In genomic region chr12:66156654-66157053, GRCh38 we compare ENCODE assay signal across 25 cellular contexts. TPM values are rescaled to one million over a fixed set of nuclear protein-coding genes. Genes with fewer than 3 reads are reported as not detected.
DNase-seq lines count a peak whose midpoint lies in the region; ATAC-seq, FAIRE-seq and TF ChIP-seq lines count a peak whose summit lies in the region.
"Had no signal": no experiment of that assay in that cellular context is flagged by ENCODE, and none has a peak within 500 bp of the region (broad histone marks: within the 10 kb centered on the region; RNA-seq: fewer than 3 reads in every experiment).

No MANE protein-coding gene starts in this region.

- CTCF ChIA-PET in CD8-positive, alpha-beta T cell (lab: Charles Lee), result no interaction called here
- CTCF ChIA-PET in K562 (lab: Yijun Ruan, JAX; ENCODE audit: low intra/inter-chr PET ratio), result no interaction called here
- CTCF ChIA-PET in HEK293T (lab: Yijun Ruan, JAX), result no interaction called here

- TF ChIP-seq POLR2A in K562 (conservative IDR thresholded peaks at IDR 0.05), result no peak

- no peak for TF ChIP-seq RAD21 in K562 (CRISPR knock-in tag; conservative IDR thresholded peaks at IDR 0.05 in 1 of 2, IDR thresholded peaks at IDR 0.05 in 1 of 2)

- FAIRE-seq in K562 (lab: Jason Lieb, UNC), result no peak

- no peaks in the 10 kb centered on the region for H3K27me3 Mint-ChIP-seq in CD8-positive, alpha-beta T cell (ENCODE audit: low read depth)
- no peaks in the 10 kb centered on the region for H3K27me3 Mint-ChIP-seq in neural progenitor cell (ENCODE audit: insufficient read depth, low read depth)

- H3K9ac ChIP-seq in K562 (ENCODE audit: insufficient read depth in 1 of 2, low read depth in 2 of 2, low read length in 2 of 2) (no peak overlapping the region), neural progenitor cell (no peak overlapping the region)
- H3K9ac ChIP-seq: BLaER1 had no signal

- no peak overlapping the region for H3K27ac ChIP-seq in CD8-positive, alpha-beta T cell (ENCODE audit: low read depth, low read length)
- H3K27ac ChIP-seq in K562 (ENCODE audit: extremely low read depth, low read depth, low read length), result no peak overlapping the region
- no peak overlapping the region for H3K27ac ChIP-seq in neural progenitor cell
- H3K27ac ChIP-seq: BLaER1, body of pancreas, esophagus muscularis mucosa, SK-N-MC had no signal

- TF ChIP-seq CTCF in CD8-positive, alpha-beta T cell (IDR thresholded peaks at IDR 0.05), result no peak
- TF ChIP-seq CTCF in K562 (IDR thresholded peaks at IDR 0.05 in 2 of 3, conservative IDR thresholded peaks at IDR 0.05 in 1 of 3; ENCODE audit: insufficient read depth in 2 of 3, low read depth in 1 of 3, low read length in 3 of 3) (no peak), fibroblast of the aortic adventitia (IDR thresholded peaks at IDR 0.05; ENCODE audit: insufficient read depth, low read length) (no peak), neural progenitor cell (IDR thresholded peaks at IDR 0.05) (no peak)

- peaks cover 47% of the 10 kb centered on the region for H3K36me3 Mint-ChIP-seq in CD8-positive, alpha-beta T cell
- H3K36me3 Mint-ChIP-seq in neural progenitor cell, result peaks cover 8% of the 10 kb centered on the region

- POLR2A ChIA-PET in CD8-positive, alpha-beta T cell (lab: Charles Lee), result interaction anchor here (1.4 kb wide), 1 partner anchor 10 kb away, joined by 3 read pairs; no protein-coding TSS in a partner anchor
- POLR2A ChIA-PET in K562 (lab: Yijun Ruan, JAX) (interaction anchor here (0.5 kb wide), 1 partner anchor 1328 kb away, joined by 3 read pairs; no protein-coding TSS in a partner anchor), HEK293T (lab: Yijun Ruan, JAX) (no interaction called here)

- DNase-seq in CD8-positive, alpha-beta T cell, result no peak
- peak; percentile 55 for DNase-seq in HT-29 (ENCODE audit: low spot score)
- no peak for DNase-seq in K562 (ENCODE audit: extremely low read depth in 1 of 4, low spot score in 3 of 4)
- peak; percentile 39 for DNase-seq in fibroblast of the aortic adventitia (ENCODE audit: low read depth)
- no peak for DNase-seq in T-helper 1 cell
- no peak for DNase-seq in GM19238 (ENCODE audit: insufficient read length, low spot score)
- DNase-seq in neural progenitor cell (ENCODE audit: low spot score), result no peak
- no peak for DNase-seq in HEK293T (ENCODE audit: extremely low spot score)
- DNase-seq: activated CD4-positive, alpha-beta T cell treated with anti-CD3 and anti-CD28 coated beads, Interleukin-2, amount 50 U/mL, for 48 hours; activated CD8-positive, alpha-beta memory T cell treated with anti-CD3 and anti-CD28 coated beads, Interleukin-2, amount 50 U/mL, for 4 hours; activated effector memory CD4-positive, alpha-beta T cell treated with Interleukin-2 at 50 U/mL for 16 hours; body of pancreas; COR-L47; effector memory CD4-positive, alpha-beta T cell; NCI-H1092; NCI-H187 treated with DMSO at 0.1 percent for 48 hours; NCI-H69; substantia nigra had no signal

- no peaks in the 10 kb centered on the region for H3K9me3 ChIP-seq in CD8-positive, alpha-beta T cell (ENCODE audit: low read length)
- H3K9me3 ChIP-seq in K562 (replicated peaks; ENCODE audit: control insufficient read depth, insufficient read depth, low read depth, low read length) (no peaks in the 10 kb centered on the region), neural progenitor cell (ENCODE audit: low read depth) (no peaks in the 10 kb centered on the region)
- H3K9me3 ChIP-seq: body of pancreas, esophagus muscularis mucosa, HAP-1, neutrophil had no signal

- no peaks in the 10 kb centered on the region for H3F3A ChIP-seq in neural progenitor cell (ENCODE audit: low read depth)

- H3K27ac Mint-ChIP-seq in CD8-positive, alpha-beta T cell, result peak overlapping the region; percentile 60
- no peak overlapping the region for H3K27ac Mint-ChIP-seq in neural progenitor cell
- H3K27ac Mint-ChIP-seq: T-helper 2 cell treated with Interferon-gamma antibody and Interleukin-4, amounts not matched to agents 5 μg/mL and 100 μg/mL, for 36 hours; WTC11 had no signal

- H2AFZ ChIP-seq in K562 (ENCODE audit: low read depth, low read length), result no peak overlapping the region
- H2AFZ ChIP-seq in neural progenitor cell (replicated peaks), result no peak overlapping the region

- no peak overlapping the region for H3K4me3 Mint-ChIP-seq in CD8-positive, alpha-beta T cell
- H3K4me3 Mint-ChIP-seq in neural progenitor cell, result no peak overlapping the region
- H3K4me3 Mint-ChIP-seq: T-helper 2 cell treated with Interferon-gamma antibody and Interleukin-4, amounts not matched to agents 5 μg/mL and 100 μg/mL, for 36 hours; WTC11 had no signal

- no peak overlapping the region for H3K4me2 ChIP-seq in K562 (ENCODE audit: insufficient read depth, low read length)
- no peak overlapping the region for H3K4me2 ChIP-seq in neural progenitor cell
- H3K4me2 ChIP-seq: BLaER1 had no signal

- no peak for TF ChIP-seq EP300 in K562 (IDR thresholded peaks at IDR 0.05; ENCODE audit: low read length)

- 79% methylated on average over 2 of the region's 2 CpGs for WGBS in K562 (ENCODE audit: insufficient coverage, low coverage, missing lambda C conversion rate)

- H3K4me3 ChIP-seq in CD8-positive, alpha-beta T cell (ENCODE audit: low read depth, low read length), result no peak overlapping the region
- H3K4me3 ChIP-seq in K562 (no peak overlapping the region), fibroblast of the aortic adventitia (ENCODE audit: low read depth, low read length) (no peak overlapping the region), neural progenitor cell (no peak overlapping the region)
- H3K4me3 ChIP-seq: BLaER1, body of pancreas, esophagus muscularis mucosa, HAP-1, SK-N-MC had no signal

- in situ Hi-C loops in K562 (cut with MboI), result no loop called here

- intact Hi-C loops in CD8-positive, alpha-beta T cell (cut with DNase I, micrococcal nuclease), result no loop called here
- intact Hi-C loops in K562 (cut with micrococcal nuclease), result no loop called here

- ATAC-seq in CD8-positive, alpha-beta T cell, result no peak
- no peak for ATAC-seq in K562
- ATAC-seq: body of pancreas, WTC11 had no signal

- H3K36me3 ChIP-seq in CD8-positive, alpha-beta T cell (ENCODE audit: insufficient read depth, low read length), result peaks cover 13% of the 10 kb centered on the region
- H3K36me3 ChIP-seq in K562 (ENCODE audit: control insufficient read depth, insufficient read depth, low read length), result peaks cover 7% of the 10 kb centered on the region; the same call in 1 of the 3 replicates
- H3K36me3 ChIP-seq in neural progenitor cell, result no peaks in the 10 kb centered on the region
- H3K36me3 ChIP-seq: HAP-1 had no signal

- no peaks in the 10 kb centered on the region for H3K9me1 ChIP-seq in K562 (ENCODE audit: control insufficient read depth, insufficient read depth, low read length)

- H3K4me1 Mint-ChIP-seq in CD8-positive, alpha-beta T cell (ENCODE audit: low read depth), result peaks cover 42% of the 10 kb centered on the region
- no peaks in the 10 kb centered on the region for H3K4me1 Mint-ChIP-seq in neural progenitor cell
- H3K4me1 Mint-ChIP-seq: WTC11 had no signal

- H4K20me1 ChIP-seq in K562 (replicated peaks; ENCODE audit: control insufficient read depth, insufficient read depth, low read length), result no peaks in the 10 kb centered on the region
- H4K20me1 ChIP-seq in neural progenitor cell (ENCODE audit: low read depth), result no peaks in the 10 kb centered on the region

- H3K9me3 Mint-ChIP-seq in CD8-positive, alpha-beta T cell, result no peaks in the 10 kb centered on the region
- H3K9me3 Mint-ChIP-seq in neural progenitor cell, result no peaks in the 10 kb centered on the region
- H3K9me3 Mint-ChIP-seq: T-helper 2 cell treated with Interferon-gamma antibody and Interleukin-4, amounts not matched to agents 5 μg/mL and 100 μg/mL, for 36 hours had no signal

- H3K27me3 ChIP-seq in CD8-positive, alpha-beta T cell (ENCODE audit: insufficient read depth, low read length), result no peaks in the 10 kb centered on the region
- H3K27me3 ChIP-seq in K562 (ENCODE audit: control insufficient read depth in 2 of 2, insufficient read depth in 2 of 2, low read length in 2 of 2) (no peaks in the 10 kb centered on the region), neural progenitor cell (no peaks in the 10 kb centered on the region)
- H3K27me3 ChIP-seq: BLaER1, body of pancreas, esophagus muscularis mucosa, neutrophil had no signal

- BruUV-seq in K562 (replicated peaks; lab: Mats Ljungman, UMichigan), result no TSS peak

- no peaks in the 10 kb centered on the region for H3K4me1 ChIP-seq in CD8-positive, alpha-beta T cell (ENCODE audit: insufficient read depth, low read length)
- H3K4me1 ChIP-seq in K562 (replicated peaks in 1 of 2; ENCODE audit: control insufficient read depth in 2 of 2, insufficient read depth in 2 of 2, low read length in 2 of 2) (no peaks in the 10 kb centered on the region), neural progenitor cell (no peaks in the 10 kb centered on the region)
- H3K4me1 ChIP-seq: BLaER1, body of pancreas, HAP-1 had no signal

- peaks cover 5% of the 10 kb centered on the region for H3K79me2 ChIP-seq in K562 (ENCODE audit: control insufficient read depth, insufficient read depth, low read length)
- H3K79me2 ChIP-seq in neural progenitor cell (ENCODE audit: low read depth), result peaks cover 8% of the 10 kb centered on the region

RNA-seq across cellular contexts. Expression of gene TMBIM4, which starts 13.1 kb away (rescaled TPM):
- 10 to 100 TPM; 22.4 to 22.7 TPM for total RNA-seq in CD8-positive, alpha-beta T cell
- total RNA-seq in HT-29 (2014; rRNA removed; shearing (Covaris generic)), result 27.7 and 30.7 TPM in 2 replicates
- total RNA-seq in K562 (2011; cell fraction: chromatin; rRNA removed; ENCODE audit: low replicate concordance), result 23.3 and 47.4 TPM in 2 replicates
- 18.2 and 23.0 TPM in 2 replicates for total RNA-seq in K562 (2011; cell fraction: nucleolus; rRNA removed)
- 38.8 and 43.1 TPM in 2 replicates for total RNA-seq in K562 (2011; cell fraction: nucleoplasm; rRNA removed)
- total RNA-seq in K562 (2014; rRNA removed) (18.6 and 19.5 TPM in 2 replicates), K562 (2014; rRNA removed; fragmentation: Illumina TruSeq; extraction: Trizol) (49.8 and 57.5 TPM in 2 replicates), K562 (2015; rRNA removed; fragmentation: Illumina TruSeq; extraction: Trizol) (46.1 and 50.0 TPM in 2 replicates), K562 (2021) (41.2 and 46.5 TPM in 2 replicates), fibroblast of the aortic adventitia (ENCODE audit: low replicate concordance) (115 and 220 TPM in 2 replicates), neural progenitor cell (ENCODE audit: low replicate concordance) (63.7 and 67.4 TPM in 2 replicates)
- polyA plus RNA-seq in K562 (2011; rRNA removed) (53.9 and 67.4 TPM in 2 replicates), K562 (2014; fragmentation: Illumina TruSeq; extraction: Trizol) (49.7 and 70.1 TPM in 2 replicates), K562 (2014; fragmentation: Nextera tagmentation; extraction: Ambion mirVana) (100 to 1,000 TPM; 231 to 272 TPM), K562 (2014; rRNA removed) (61.8 and 104 TPM in 2 replicates)
- 94.3 and 145 TPM in 2 replicates for polyA plus RNA-seq in K562 (2011; cell fraction: cytosol; rRNA removed)
- polyA plus RNA-seq in K562 (2011; cell fraction: nucleus; rRNA removed), result 17.7 and 30.5 TPM in 2 replicates
- polyA plus RNA-seq in K562 (2012), result 55.8 and 57.5 TPM in 2 replicates
- 27.7 and 28.5 TPM in 2 replicates for polyA minus RNA-seq in K562 (2011; rRNA and poly(A)+ RNA removed)
- 5.2 and 24.5 TPM in 2 replicates for polyA minus RNA-seq in K562 (2011; cell fraction: cytosol; rRNA and poly(A)+ RNA removed)
- polyA minus RNA-seq in K562 (2011; cell fraction: nucleus; rRNA and poly(A)+ RNA removed), result 4.6 and 15.3 TPM in 2 replicates

RNA-seq across cellular contexts. Expression of gene LLPH, which starts 26.1 kb away (rescaled TPM):
- 10 to 100 TPM; 29.1 to 30.9 TPM for total RNA-seq in CD8-positive, alpha-beta T cell
- total RNA-seq in HT-29 (2014; rRNA removed; shearing (Covaris generic)), result 5.5 and 8.5 TPM in 2 replicates
- total RNA-seq in K562 (2011; cell fraction: chromatin; rRNA removed; ENCODE audit: low replicate concordance), result 3.1 and 10.4 TPM in 2 replicates
- 1.6 and 2.5 TPM in 2 replicates for total RNA-seq in K562 (2011; cell fraction: nucleolus; rRNA removed)
- total RNA-seq in K562 (2011; cell fraction: nucleoplasm; rRNA removed), result 2.7 and 5.6 TPM in 2 replicates
- 19.1 and 22.6 TPM in 2 replicates for total RNA-seq in K562 (2014; rRNA removed)
- 59.6 and 74.3 TPM in 2 replicates for total RNA-seq in K562 (2014; rRNA removed; fragmentation: Illumina TruSeq; extraction: Trizol)
- total RNA-seq in K562 (2015; rRNA removed; fragmentation: Illumina TruSeq; extraction: Trizol), result 58.5 and 65.5 TPM in 2 replicates
- total RNA-seq in K562 (2021), result 26.3 and 27.8 TPM in 2 replicates
- 14.1 and 23.9 TPM in 2 replicates for polyA plus RNA-seq in K562 (2011; rRNA removed)
- 2.1 and 4.8 TPM in 2 replicates for polyA plus RNA-seq in K562 (2011; cell fraction: cytosol; rRNA removed)
- 1.9 and 2.5 TPM in 2 replicates for polyA plus RNA-seq in K562 (2011; cell fraction: nucleus; rRNA removed)
- 27.5 and 58.5 TPM in 2 replicates for polyA plus RNA-seq in K562 (2012)
- 62.1 and 72.0 TPM in 2 replicates for polyA plus RNA-seq in K562 (2014; fragmentation: Illumina TruSeq; extraction: Trizol)
- 10 to 100 TPM; 67.4 to 87.3 TPM for polyA plus RNA-seq in K562 (2014; fragmentation: Nextera tagmentation; extraction: Ambion mirVana)
- polyA plus RNA-seq in K562 (2014; rRNA removed), result 41.0 and 48.7 TPM in 2 replicates
- 8.3 and 11.9 TPM in 2 replicates for polyA minus RNA-seq in K562 (2011; rRNA and poly(A)+ RNA removed)
- 0.64 and 4.3 TPM in 2 replicates for polyA minus RNA-seq in K562 (2011; cell fraction: cytosol; rRNA and poly(A)+ RNA removed)
- polyA minus RNA-seq in K562 (2011; cell fraction: nucleus; rRNA and poly(A)+ RNA removed), result 2.2 and 4.0 TPM in 2 replicates
- total RNA-seq in fibroblast of the aortic adventitia (ENCODE audit: low replicate concordance), result 5.9 and 9.3 TPM in 2 replicates
- total RNA-seq in neural progenitor cell (ENCODE audit: low replicate concordance), result 6.0 and 19.9 TPM in 2 replicates

RNA-seq across cellular contexts. Expression of gene IRAK3, which starts 32.4 kb away (rescaled TPM):
- total RNA-seq in CD8-positive, alpha-beta T cell, result under 1 TPM in 1 of 2 experiments, not detected in 1; 0.08 TPM
- not detected in 2 replicates for total RNA-seq in HT-29 (2014; rRNA removed; shearing (Covaris generic))
- 0.07 TPM in 1 of 2 replicates, not detected in the other for total RNA-seq in K562 (2011; cell fraction: chromatin; rRNA removed; ENCODE audit: low replicate concordance)
- total RNA-seq in K562 (2011; cell fraction: nucleolus; rRNA removed), result not detected in 2 replicates
- total RNA-seq in K562 (2011; cell fraction: nucleoplasm; rRNA removed), result not detected in 2 replicates
- 0.09 TPM in 1 of 2 replicates, not detected in the other for total RNA-seq in K562 (2014; rRNA removed)
- total RNA-seq in K562 (2014; rRNA removed; fragmentation: Illumina TruSeq; extraction: Trizol), result not detected in 2 replicates
- not detected in 2 replicates for total RNA-seq in K562 (2015; rRNA removed; fragmentation: Illumina TruSeq; extraction: Trizol)
- 0.07 TPM in 1 of 2 replicates, not detected in the other for total RNA-seq in K562 (2021)
- polyA plus RNA-seq in K562 (2011; rRNA removed), result 0.06 TPM in 1 of 2 replicates, not detected in the other
- polyA plus RNA-seq in K562 (2011; cell fraction: cytosol; rRNA removed), result not detected in 2 replicates
- polyA plus RNA-seq in K562 (2011; cell fraction: nucleus; rRNA removed), result not detected in 2 replicates
- 0.01 TPM in 1 of 2 replicates, not detected in the other for polyA plus RNA-seq in K562 (2012)
- not detected in 2 replicates for polyA plus RNA-seq in K562 (2014; fragmentation: Illumina TruSeq; extraction: Trizol)
- not detected for polyA plus RNA-seq in K562 (2014; fragmentation: Nextera tagmentation; extraction: Ambion mirVana)
- not detected in 2 replicates for polyA plus RNA-seq in K562 (2014; rRNA removed)
- polyA minus RNA-seq in K562 (2011; rRNA and poly(A)+ RNA removed), result not detected in 2 replicates
- not detected in 2 replicates for polyA minus RNA-seq in K562 (2011; cell fraction: cytosol; rRNA and poly(A)+ RNA removed)
- polyA minus RNA-seq in K562 (2011; cell fraction: nucleus; rRNA and poly(A)+ RNA removed), result not detected in 2 replicates
- 20.0 and 21.4 TPM in 2 replicates for total RNA-seq in fibroblast of the aortic adventitia (ENCODE audit: low replicate concordance)
- 0.37 and 3.0 TPM in 2 replicates for total RNA-seq in neural progenitor cell (ENCODE audit: low replicate concordance)

Comparison
In these comparisons a context has a peak if more than half of its experiments do, and no peak if none do; other contexts are left out.
1. DNase-seq: peak in HT-29 (single experiment) and fibroblast of the aortic adventitia (single experiment); none in CD8-positive, alpha-beta T cell (0 of 7), K562 (0 of 4), T-helper 1 cell (0 of 5), GM19238 (single experiment), neural progenitor cell (single experiment) and HEK293T (single experiment).